ENCODE assay signal across 9 cellular contexts in the genomic region with DNA sequence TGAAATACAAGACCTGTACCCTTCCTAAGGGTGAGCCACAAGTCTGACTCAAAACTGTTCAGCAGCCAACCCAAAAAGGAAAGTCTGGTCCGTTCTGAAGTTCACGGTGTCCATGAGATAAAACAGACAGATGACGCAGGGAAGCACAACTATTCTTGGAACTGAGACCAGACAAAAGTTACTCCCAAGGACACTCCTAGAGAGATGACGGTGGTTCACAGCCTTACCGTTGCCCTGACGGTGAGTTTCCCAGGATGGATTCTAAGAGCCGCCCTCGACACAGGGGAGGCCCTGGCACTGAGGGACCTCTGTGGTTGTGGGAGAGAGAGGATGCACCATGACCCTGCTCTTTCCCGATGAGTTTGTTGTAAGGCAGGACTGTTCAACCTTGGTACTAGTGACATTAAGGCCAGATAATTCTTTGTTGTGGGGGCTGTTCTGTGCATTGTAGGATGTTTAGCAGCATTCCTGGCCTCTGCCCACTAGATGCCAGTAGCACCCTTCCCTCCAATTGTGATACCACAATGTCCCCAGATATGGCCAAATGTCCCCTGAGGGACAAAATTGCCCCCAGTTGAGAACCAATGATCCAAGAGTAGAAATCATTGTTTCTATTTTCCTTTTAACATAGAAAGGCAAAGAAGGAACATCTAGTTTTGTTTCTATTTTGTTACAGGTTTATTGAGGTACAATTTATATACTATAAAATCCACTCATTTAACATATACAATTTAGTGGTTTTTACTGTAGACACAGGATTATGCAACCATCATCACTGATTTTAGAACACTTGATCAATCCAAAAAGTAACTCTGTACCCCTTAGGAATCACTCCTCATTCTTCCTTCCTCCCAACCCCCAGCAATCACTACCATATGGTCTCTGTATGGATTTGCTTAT. TPM values are rescaled to one million over a fixed set of nuclear protein-coding genes. Genes with fewer than 3 reads are reported as not detected.
A peak's percentile ranks its signal among the peaks of the same experiment; 100 is the strongest.
DNase-seq lines count a peak whose midpoint lies in the region; ATAC-seq, FAIRE-seq and TF ChIP-seq lines count a peak whose summit lies in the region.
"Had no signal": no experiment of that assay in that cellular context is flagged by ENCODE, and none has a peak within 500 bp of the region (broad histone marks: within the 10 kb centered on the region; RNA-seq: fewer than 3 reads in every experiment).

No MANE protein-coding gene starts in this region.

- no peak overlapping the region for H3K4me3 ChIP-seq in fibroblast of the aortic adventitia (ENCODE audit: low read depth, low read length)
- no peak overlapping the region for H3K4me3 ChIP-seq in small intestine (ENCODE audit: low read depth in 1 of 2, low read length in 2 of 2)
- H3K4me3 ChIP-seq: skin epidermis had no signal

- H3K27ac ChIP-seq in small intestine (ENCODE audit: low read depth in 1 of 2, low read length in 1 of 2) = no peak overlapping the region
- H3K27ac ChIP-seq: skin epidermis had no signal

- no peaks in the 10 kb centered on the region for H3K9me3 ChIP-seq in small intestine (ENCODE audit: control insufficient read depth, low read depth)

- no peak for FAIRE-seq in small intestine (lab: Jason Lieb, UNC)

- ATAC-seq in HG03159 (IDR thresholded peaks at IDR 0.05; ENCODE audit: unreplicated experiment) = no peak

- peaks cover 4% of the 10 kb centered on the region in 2 donors for H3K4me1 ChIP-seq in small intestine (ENCODE audit: control insufficient read depth in 2 of 2, insufficient read depth in 1 of 2, low read depth in 1 of 2, low read length in 1 of 2)

- H3K27me3 ChIP-seq in small intestine (ENCODE audit: control insufficient read depth in 2 of 2, insufficient read depth in 2 of 2, low read length in 2 of 2) = no peaks in the 10 kb centered on the region

- TF ChIP-seq CTCF in fibroblast of the aortic adventitia (IDR thresholded peaks at IDR 0.05; ENCODE audit: insufficient read depth, low read length) = peak; percentile 62

- DNase-seq in NCI-H2171 treated with DMSO at 0.1 percent for 48 hours (lab: John Stamatoyannopoulos, UW) (peak; percentile 22), NCI-H2171 (lab: John Stamatoyannopoulos, UW) (no peak), NOMO-1 treated with DMSO at 0.1 percent for 48 hours (lab: John Stamatoyannopoulos, UW; ENCODE audit: unreplicated experiment) (peak; percentile 43), fibroblast of the aortic adventitia (ENCODE audit: low read depth) (peak; percentile 84), small intestine (peak; percentile 67), superior temporal gyrus (ENCODE audit: extremely low spot score) (no peak)
- DNase-seq in activated CD4-positive, alpha-beta T cell treated with anti-CD3 and anti-CD28 coated beads for 4 hours = no peak

- WGBS in small intestine, 3 donors = 25 to 57% (median 41%) methylated on average over 9 of the region's 9 CpGs

- no peaks in the 10 kb centered on the region for H3K36me3 ChIP-seq in small intestine (ENCODE audit: control insufficient read depth in 2 of 2, insufficient read depth in 2 of 2, low read length in 2 of 2)

RNA-seq across cellular contexts. Expression of a gene that starts 23.0 kb away (rescaled TPM):
- total RNA-seq in fibroblast of the aortic adventitia (ENCODE audit: low replicate concordance) = not detected in 2 replicates
- polyA plus RNA-seq in small intestine = not detected

RNA-seq across cellular contexts. Expression of a gene that starts 48.0 kb away (rescaled TPM):
- total RNA-seq in fibroblast of the aortic adventitia (ENCODE audit: low replicate concordance) = 13.9 and 37.6 TPM in 2 replicates
- polyA plus RNA-seq in small intestine = 10 to 100 TPM in 2 of 3 donors, 1 to 10 TPM in 1; 6.3 to 81.6 (median 24.4) TPM

RNA-seq across cellular contexts. Expression of a gene that starts 56.1 kb away (rescaled TPM):
- total RNA-seq in fibroblast of the aortic adventitia (ENCODE audit: low replicate concordance) = 64.1 and 70.2 TPM in 2 replicates
- 100 to 1,000 TPM; 291 to 688 (median 576) TPM for polyA plus RNA-seq in small intestine

Comparison
In these comparisons a context has a peak if more than half of its experiments do, and no peak if none do; other contexts are left out.
1. DNase-seq: peak in NCI-H2171 treated with DMSO at 0.1 percent for 48 hours (single experiment), NOMO-1 treated with DMSO at 0.1 percent for 48 hours (single experiment), fibroblast of the aortic adventitia (single experiment) and small intestine (single experiment); none in NCI-H2171 (single experiment), superior temporal gyrus (single experiment) and activated CD4-positive, alpha-beta T cell treated with anti-CD3 and anti-CD28 coated beads for 4 hours (0 of 2).